23 cellular contexts compared by ENCODE assay signal in genomic region chr6:79818471-79818870, GRCh38.
DNase-seq lines count a peak whose midpoint lies in the region; ATAC-seq and TF ChIP-seq lines count a peak whose summit lies in the region.
"Had no signal": no experiment of that assay in that cellular context is flagged by ENCODE, and none has a peak within 500 bp of the region (broad histone marks: within the 10 kb centered on the region; RNA-seq: fewer than 3 reads in every experiment).

No MANE protein-coding gene starts in this region.

- H3K36me3 ChIP-seq in CD4-positive, alpha-beta memory T cell (ENCODE audit: insufficient read depth, low read length): no peaks in the 10 kb centered on the region
- H3K36me3 ChIP-seq: BE2C had no signal

- no peaks in the 10 kb centered on the region for H3K27me3 ChIP-seq in CD4-positive, alpha-beta memory T cell (ENCODE audit: insufficient read depth, low read length)
- H3K27me3 ChIP-seq: BE2C had no signal

- H3K4me3 ChIP-seq in choroid plexus epithelial cell (ENCODE audit: low read depth, low read length): no peak overlapping the region
- H3K4me3 ChIP-seq in CD4-positive, alpha-beta memory T cell (ENCODE audit: low read length in 2 of 2): no peak overlapping the region
- H3K4me3 ChIP-seq: A549, GM12878 had no signal

- no peaks in the 10 kb centered on the region for H3K4me1 Mint-ChIP-seq in CD4-positive, alpha-beta memory T cell
- H3K4me1 Mint-ChIP-seq: IgD-negative memory B cell had no signal

- H3K9me3 Mint-ChIP-seq in CD4-positive, alpha-beta memory T cell: peaks cover 0 to under 1% (median 0%) of the 10 kb centered on the region in 8 donors
- H3K9me3 Mint-ChIP-seq: IgD-negative memory B cell had no signal

- H3K27ac Mint-ChIP-seq in CD4-positive, alpha-beta memory T cell: no peak overlapping the region
- H3K27ac Mint-ChIP-seq: IgD-negative memory B cell had no signal

- TF ChIP-seq CTCF in choroid plexus epithelial cell (conservative IDR thresholded peaks at IDR 0.05; ENCODE audit: low read depth, low read length): no peak

- no peak overlapping the region for H3K27ac ChIP-seq in CD4-positive, alpha-beta memory T cell (ENCODE audit: low read depth, low read length)
- H3K27ac ChIP-seq: A549 had no signal

- intact Hi-C loops in CD4-positive, alpha-beta memory T cell (cut with micrococcal nuclease): no loop called here

- H3K4me3 Mint-ChIP-seq in CD4-positive, alpha-beta memory T cell: no peak overlapping the region
- H3K4me3 Mint-ChIP-seq: IgD-negative memory B cell had no signal

- H3K36me3 Mint-ChIP-seq in CD4-positive, alpha-beta memory T cell: no peaks in the 10 kb centered on the region
- H3K36me3 Mint-ChIP-seq: IgD-negative memory B cell had no signal

- DNase-seq in NCI-H82 (lab: John Stamatoyannopoulos, UW) (peak; percentile 25), NCI-H82 treated with DMSO at 0.1 percent for 48 hours (lab: John Stamatoyannopoulos, UW; ENCODE audit: unreplicated experiment) (no peak), NCI-H1105 (lab: John Stamatoyannopoulos, UW) (peak; percentile 33), choroid plexus epithelial cell (ENCODE audit: low read depth) (peak; percentile 2), lung microvascular endothelial cell (ENCODE audit: low read depth in 2 of 2) (peak; percentile 12 to 50)
- DNase-seq in CD4-positive, alpha-beta memory T cell: no peak
- DNase-seq in activated CD8-positive, alpha-beta memory T cell treated with anti-CD3 and anti-CD28 coated beads, Interleukin-2, amount 50 U/mL, for 48 hours: no peak
- DNase-seq: BE2C, DMS79 treated with DMSO at 0.1 percent for 48 hours, H7, Kasumi-1, MM.1S, NCI-H1048, NCI-H1436 treated with DMSO at 0.1 percent for 48 hours, NCI-H1930, NCI-H2171, NCI-H526, OCI-M1 had no signal

- ATAC-seq in GM18858 (IDR thresholded peaks at IDR 0.05; ENCODE audit: unreplicated experiment): no peak
- ATAC-seq: A549, GM12878, Right ventricle myocardium inferior had no signal

- POLR2A ChIA-PET in CD4-positive, alpha-beta memory T cell (lab: Charles Lee; ENCODE audit: partially characterized antibody): no interaction called here

- peaks cover 4 to 6% of the 10 kb centered on the region in 2 donors for H3K27me3 Mint-ChIP-seq in CD4-positive, alpha-beta memory T cell
- H3K27me3 Mint-ChIP-seq: IgD-negative memory B cell had no signal

- no peaks in the 10 kb centered on the region for H3K9me3 ChIP-seq in CD4-positive, alpha-beta memory T cell (ENCODE audit: control insufficient read depth in 1 of 2, low read length in 2 of 2)
- H3K9me3 ChIP-seq: A549, BE2C had no signal

- no peaks in the 10 kb centered on the region for H3K4me1 ChIP-seq in CD4-positive, alpha-beta memory T cell (ENCODE audit: insufficient read depth, low read length)
- H3K4me1 ChIP-seq: A549 had no signal

- CTCF ChIA-PET in CD4-positive, alpha-beta memory T cell (lab: Charles Lee; ENCODE audit: partially characterized antibody): interaction anchor here (1.3 kb wide), 1 partner anchor 9 kb away, joined by 7 read pairs; no protein-coding TSS in a partner anchor

Comparison
In these comparisons a context has a peak if more than half of its experiments do, and no peak if none do; other contexts are left out.
1. DNase-seq: peak in NCI-H82 (single experiment), NCI-H1105 (single experiment), choroid plexus epithelial cell (single experiment) and lung microvascular endothelial cell (2 of 2); none in NCI-H82 treated with DMSO at 0.1 percent for 48 hours (single experiment), CD4-positive, alpha-beta memory T cell (0 of 5) and activated CD8-positive, alpha-beta memory T cell treated with anti-CD3 and anti-CD28 coated beads, Interleukin-2, amount 50 U/mL, for 48 hours (single experiment).